20 cellular contexts compared by ENCODE assay signal in the genomic region with DNA sequence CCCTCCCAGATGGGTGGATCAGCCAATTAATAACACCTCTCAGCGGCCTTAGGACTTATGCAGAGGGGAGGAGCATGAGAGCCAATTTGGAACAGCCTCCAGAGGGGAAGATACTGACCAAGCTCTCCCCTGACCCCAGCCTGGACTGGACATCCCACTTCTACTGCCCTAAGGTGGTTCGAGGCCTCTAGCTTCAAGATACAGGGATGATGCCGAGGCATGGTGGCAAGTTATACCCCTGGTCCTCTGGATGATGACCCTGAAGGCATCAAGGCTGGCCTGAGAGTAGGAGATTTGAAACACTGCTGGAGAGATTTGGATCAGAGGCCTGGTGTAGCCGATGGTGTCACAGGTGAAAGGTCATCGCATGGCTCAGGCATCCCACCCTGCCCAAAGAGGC.
"Had no signal": no experiment of that assay in that cellular context is flagged by ENCODE, and none has a peak within 500 bp of the region (broad histone marks: within the 10 kb centered on the region; RNA-seq: fewer than 3 reads in every experiment).

No MANE protein-coding gene starts in this region.

- ATAC-seq: gastrocnemius medialis; heart right ventricle; left lobe of liver; naive thymus-derived CD4-positive, alpha-beta T cell; psoas muscle; stimulated activated naive CD8-positive, alpha-beta T cell treated with anti-CD3 and anti-CD28 coated beads, Interleukin-15, Interleukin-2, amounts not matched to agents 100 U/mL and 50 U/mL, for 24 hours had no signal

- H3K27ac Mint-ChIP-seq: naive thymus-derived CD4-positive, alpha-beta T cell; nephron progenitor cell; type B pancreatic cell had no signal

- H3K27ac ChIP-seq: esophagus muscularis mucosa, gastrocnemius medialis, heart right ventricle, psoas muscle, suprapubic skin, thyroid gland had no signal

- H3K9me3 Mint-ChIP-seq: naive thymus-derived CD4-positive, alpha-beta T cell; nephron progenitor cell; type B pancreatic cell had no signal

- H3K4me3 Mint-ChIP-seq: naive thymus-derived CD4-positive, alpha-beta T cell; nephron progenitor cell; type B pancreatic cell had no signal

- H3K4me3 ChIP-seq: esophagus muscularis mucosa, gastrocnemius medialis, heart right ventricle, psoas muscle, suprapubic skin, thyroid gland had no signal

- DNase-seq: cerebellar nuclear complex; dermis blood vessel endothelial cell; effector CD4-positive, alpha-beta T cell; gastrocnemius medialis; heart right ventricle; hypothalamus; islet precursor cell; mammary epithelial cell; naive thymus-derived CD4-positive, alpha-beta T cell; nephron progenitor cell; psoas muscle; retina; small intestine; stimulated activated CD4-positive, alpha-beta T cell treated with anti-CD3 and anti-CD28 coated beads, Interleukin-12 subunit alpha, Interleukin-12 subunit beta, amount 100 ng/mL, for 4 hours; stimulated activated naive CD8-positive, alpha-beta T cell treated with anti-CD3 and anti-CD28 coated beads, Interleukin-15, Interleukin-2, amounts not matched to agents 100 U/mL and 50 U/mL, for 24 hours; thyroid gland had no signal

- H3K9me3 ChIP-seq: esophagus muscularis mucosa, gastrocnemius medialis, heart right ventricle, psoas muscle, suprapubic skin, thyroid gland had no signal

- H3K36me3 ChIP-seq: esophagus muscularis mucosa, gastrocnemius medialis, heart right ventricle, suprapubic skin, thyroid gland had no signal
